In genomic region chr2:134078349-134078748, GRCh38 we compare ENCODE assay signal across 21 cellular contexts.
DNase-seq lines count a peak whose midpoint lies in the region; ATAC-seq and TF ChIP-seq lines count a peak whose summit lies in the region.
"Had no signal": no experiment of that assay in that cellular context is flagged by ENCODE, and none has a peak within 500 bp of the region (broad histone marks: within the 10 kb centered on the region; RNA-seq: fewer than 3 reads in every experiment).

No MANE protein-coding gene starts in this region.

- 0 to 2% (median 1%) methylated on average over 1 of the region's 1 CpG for WGBS in heart left ventricle, 4 donors
- 0 to 13% methylated on average over 1 of the region's 1 CpG for WGBS in GM23248 (ENCODE audit: low coverage in 1 of 2, low lambda C conversion rate in 2 of 2, missing lambda C conversion rate in 2 of 2), 2 experiments

- POLR2A ChIA-PET in activated CD8-positive, alpha-beta T cell treated with anti-CD3 and anti-CD28 coated beads for 36 hours (lab: Charles Lee), result no interaction called here

- H3K79me2 ChIP-seq in GM23338 (replicated peaks; ENCODE audit: insufficient read depth) (no peaks in the 10 kb centered on the region), GM23248 (ENCODE audit: insufficient read depth) (no peaks in the 10 kb centered on the region)

- H4K20me1 ChIP-seq in GM23338 (replicated peaks; ENCODE audit: insufficient read depth) (no peaks in the 10 kb centered on the region), GM23248 (ENCODE audit: insufficient read depth) (no peaks in the 10 kb centered on the region)

- TF ChIP-seq POLR2A in heart left ventricle (IDR thresholded peaks at IDR 0.05), result no peak

- H3K27me3 Mint-ChIP-seq in GM23338 (ENCODE audit: insufficient read depth, low read depth, poor library complexity), result peaks cover 9% of the 10 kb centered on the region
- H3K27me3 Mint-ChIP-seq in activated CD8-positive, alpha-beta T cell treated with anti-CD3 and anti-CD28 coated beads for 36 hours, result peaks cover 13% of the 10 kb centered on the region
- peaks cover 31% of the 10 kb centered on the region for H3K27me3 Mint-ChIP-seq in activated T-cell treated with anti-CD3 and anti-CD28 coated beads, Interleukin-2, amount 50 U/mL, for 72 hours (ENCODE audit: low read depth)
- H3K27me3 Mint-ChIP-seq: B cell had no signal

- H3K4me1 ChIP-seq in heart left ventricle (peaks cover 0 to 35% (median 4%) of the 10 kb centered on the region in 12 donors), GM23338 (ENCODE audit: insufficient read depth) (peaks cover 5% of the 10 kb centered on the region), GM23248 (ENCODE audit: insufficient read depth) (no peaks in the 10 kb centered on the region)

- H3K27ac ChIP-seq in heart left ventricle (peak overlapping the region in 1 of 12 donors; percentile 34), GM23338 (ENCODE audit: low read depth) (no peak overlapping the region), GM23248 (no peak overlapping the region)

- no peak overlapping the region for H2AFZ ChIP-seq in GM23338
- H2AFZ ChIP-seq in GM23248, result no peak overlapping the region

- CTCF ChIA-PET in activated CD8-positive, alpha-beta T cell treated with anti-CD3 and anti-CD28 coated beads for 36 hours (lab: Charles Lee), result no interaction called here

- H3K4me1 Mint-ChIP-seq in GM23338, result peaks cover 14% of the 10 kb centered on the region
- no peaks in the 10 kb centered on the region for H3K4me1 Mint-ChIP-seq in activated CD8-positive, alpha-beta T cell treated with anti-CD3 and anti-CD28 coated beads for 36 hours (ENCODE audit: low read depth)
- H3K4me1 Mint-ChIP-seq in activated T-cell treated with anti-CD3 and anti-CD28 coated beads, Interleukin-2, amount 50 U/mL, for 72 hours (ENCODE audit: low read depth), result no peaks in the 10 kb centered on the region
- H3K4me1 Mint-ChIP-seq: T-cell had no signal

- no peaks in the 10 kb centered on the region for H3K36me3 ChIP-seq in heart left ventricle
- no peaks in the 10 kb centered on the region for H3K36me3 ChIP-seq in GM23338 (ENCODE audit: insufficient read depth)
- H3K36me3 ChIP-seq in GM23248 (ENCODE audit: low read depth), result no peaks in the 10 kb centered on the region

- no peak overlapping the region for H3K4me2 ChIP-seq in GM23338
- H3K4me2 ChIP-seq in GM23248 (ENCODE audit: unreplicated experiment), result no peak overlapping the region

- H3K4me3 ChIP-seq in heart left ventricle, result no peak overlapping the region
- no peak overlapping the region for H3K4me3 ChIP-seq in GM23338
- H3K4me3 ChIP-seq in GM23248, result no peak overlapping the region
- H3K4me3 ChIP-seq: K562 had no signal

- in situ Hi-C loops in GM23248 (cut with MboI), result no loop called here

- peaks cover 5% of the 10 kb centered on the region; the same call in 2 of the 3 replicates for H3K36me3 Mint-ChIP-seq in GM23338 (ENCODE audit: low read depth)
- H3K36me3 Mint-ChIP-seq in activated CD8-positive, alpha-beta T cell treated with anti-CD3 and anti-CD28 coated beads for 36 hours (ENCODE audit: low read depth), result no peaks in the 10 kb centered on the region
- no peaks in the 10 kb centered on the region for H3K36me3 Mint-ChIP-seq in activated T-cell treated with anti-CD3 and anti-CD28 coated beads, Interleukin-2, amount 50 U/mL, for 72 hours (ENCODE audit: insufficient read depth in 2 of 2)
- H3K36me3 Mint-ChIP-seq: T-cell had no signal

- H3K27ac Mint-ChIP-seq in GM23338, result no peak overlapping the region
- H3K27ac Mint-ChIP-seq in activated CD8-positive, alpha-beta T cell treated with anti-CD3 and anti-CD28 coated beads for 36 hours, result no peak overlapping the region
- H3K27ac Mint-ChIP-seq in activated T-cell treated with anti-CD3 and anti-CD28 coated beads, Interleukin-2, amount 50 U/mL, for 72 hours, result no peak overlapping the region
- H3K27ac Mint-ChIP-seq: CD4-positive, alpha-beta T cell; H9; T-cell had no signal

- H3F3A ChIP-seq in GM23338 (replicated peaks; ENCODE audit: low read depth), result no peaks in the 10 kb centered on the region
- no peaks in the 10 kb centered on the region for H3F3A ChIP-seq in GM23248 (ENCODE audit: insufficient read depth)

- no peak for TF ChIP-seq CTCF in heart left ventricle (IDR thresholded peaks at IDR 0.05)
- TF ChIP-seq CTCF in GM23338 (conservative IDR thresholded peaks at IDR 0.05; ENCODE audit: low read depth in 2 of 2), result no peak
- TF ChIP-seq CTCF in activated CD8-positive, alpha-beta T cell treated with anti-CD3 and anti-CD28 coated beads for 36 hours (IDR thresholded peaks at IDR 0.05), result no peak

- 0 out of 2 replicates have a peak, but pooled peaks cover 2% of the 10 kb centered on the region for H3K9me2 ChIP-seq in GM23338 (ENCODE audit: insufficient read depth)
- no peaks in the 10 kb centered on the region for H3K9me2 ChIP-seq in GM23248 (ENCODE audit: insufficient read depth)

- H3K9me3 ChIP-seq in heart left ventricle (no peaks in the 10 kb centered on the region), GM23248 (ENCODE audit: low read depth) (no peaks in the 10 kb centered on the region)

- no peak overlapping the region for H3K4me3 Mint-ChIP-seq in GM23338
- H3K4me3 Mint-ChIP-seq in activated CD8-positive, alpha-beta T cell treated with anti-CD3 and anti-CD28 coated beads for 36 hours, result no peak overlapping the region
- H3K4me3 Mint-ChIP-seq in activated T-cell treated with anti-CD3 and anti-CD28 coated beads, Interleukin-2, amount 50 U/mL, for 72 hours, result no peak overlapping the region
- H3K4me3 Mint-ChIP-seq: B cell; CD4-positive, alpha-beta T cell; H9; T-cell had no signal

- DNase-seq in Ammon's horn (ENCODE audit: low spot score), result peak; percentile 43
- peak; percentile 34 to 42 for DNase-seq in Kasumi-1 (lab: John Stamatoyannopoulos, UW)
- no peak for DNase-seq in heart left ventricle
- peak; percentile 54 for DNase-seq in medulla oblongata (ENCODE audit: extremely low spot score)
- DNase-seq in GM23338 (ENCODE audit: low spot score), result no peak
- no peak for DNase-seq in activated CD8-positive, alpha-beta T cell treated with anti-CD3 and anti-CD28 coated beads for 36 hours
- no peak for DNase-seq in GM23248
- DNase-seq in activated T-cell treated with anti-CD3 and anti-CD28 coated beads, Interleukin-2, amount 50 U/mL, for 72 hours, result no peak
- DNase-seq: ACHN; Calu3; CD4-positive, alpha-beta T cell; H9; NCI-H1048; NCI-H2081 treated with DMSO at 0.1 percent for 48 hours; NCI-H2227 treated with DMSO at 0.1 percent for 48 hours; NCI-H526; NK-92 treated with Interleukin-12 subunit alpha and Interleukin-12 subunit beta, amount 100 ng/mL, for 24 hours; PC-3; T-cell had no signal

- peaks cover 11% of the 10 kb centered on the region for H3K9me3 Mint-ChIP-seq in GM23338
- no peaks in the 10 kb centered on the region for H3K9me3 Mint-ChIP-seq in activated CD8-positive, alpha-beta T cell treated with anti-CD3 and anti-CD28 coated beads for 36 hours
- H3K9me3 Mint-ChIP-seq in activated T-cell treated with anti-CD3 and anti-CD28 coated beads, Interleukin-2, amount 50 U/mL, for 72 hours, result no peaks in the 10 kb centered on the region
- H3K9me3 Mint-ChIP-seq: CD4-positive, alpha-beta T cell; T-cell had no signal

- H3K27me3 ChIP-seq in heart left ventricle, result no peaks in the 10 kb centered on the region
- H3K27me3 ChIP-seq in GM23338 (ENCODE audit: insufficient read depth), result no peaks in the 10 kb centered on the region
- H3K27me3 ChIP-seq in GM23248 (replicated peaks; ENCODE audit: insufficient read depth), result no peaks in the 10 kb centered on the region

- ATAC-seq in heart left ventricle (peak; percentile 19 to 63 (median 54)), GM23338 (no peak)
- no peak for ATAC-seq in activated CD8-positive, alpha-beta T cell treated with anti-CD3 and anti-CD28 coated beads for 36 hours
- ATAC-seq in activated T-cell treated with anti-CD3 and anti-CD28 coated beads, Interleukin-2, amount 50 U/mL, for 72 hours (replicated peaks in 1 of 2), result no peak
- ATAC-seq: K562, PC-3, T-cell had no signal

- intact Hi-C loops in heart left ventricle (cut with DNase I), result no loop called here
- intact Hi-C loops in activated CD8-positive, alpha-beta T cell treated with anti-CD3 and anti-CD28 coated beads for 36 hours (cut with micrococcal nuclease), result no loop called here

- H3K9ac ChIP-seq in GM23248, result no peak overlapping the region

TF ChIP-seq in GM23338, 12 proteins besides CTCF, POLR2A, EP300 and RAD21 (continues in another document):
- TF ChIP-seq NANOG (IDR thresholded peaks at IDR 0.05; ENCODE audit: borderline replicate concordance), result no peak
- TF ChIP-seq ZNF331 (CRISPR knock-in tag; IDR thresholded peaks at IDR 0.05; ENCODE audit: low read depth), result no peak

Comparison
In these comparisons a context has a peak if more than half of its experiments do, and no peak if none do; other contexts are left out.
1. DNase-seq: peak in Ammon's horn (single experiment), Kasumi-1 (2 of 2) and medulla oblongata (single experiment); none in heart left ventricle (0 of 5), GM23338 (single experiment), activated CD8-positive, alpha-beta T cell treated with anti-CD3 and anti-CD28 coated beads for 36 hours (single experiment), GM23248 (single experiment) and activated T-cell treated with anti-CD3 and anti-CD28 coated beads, Interleukin-2, amount 50 U/mL, for 72 hours (0 of 2).
2. ATAC-seq: peak in heart left ventricle (4 of 4); none in GM23338 (single experiment), activated CD8-positive, alpha-beta T cell treated with anti-CD3 and anti-CD28 coated beads for 36 hours (single experiment) and activated T-cell treated with anti-CD3 and anti-CD28 coated beads, Interleukin-2, amount 50 U/mL, for 72 hours (0 of 2).